ENCODE assay signal across 32 cellular contexts in genomic region chr2:194291104-194291503, GRCh38.
"Had no signal": no experiment of that assay in that cellular context is flagged by ENCODE, and none has a peak within 500 bp of the region (broad histone marks: within the 10 kb centered on the region; RNA-seq: fewer than 3 reads in every experiment).

No MANE protein-coding gene starts in this region.

- H3K27ac ChIP-seq: body of pancreas, esophagus muscularis mucosa, gastroesophageal sphincter, WERI-Rb-1 had no signal

- H3K27me3 Mint-ChIP-seq: activated B cell treated with CpG ODN at 0.5 μM for 24 hours; activated CD8-positive, alpha-beta T cell treated with anti-CD3 and anti-CD28 coated beads for 36 hours; activated naive CD8-positive, alpha-beta T cell; activated T-helper 17 cell treated with anti-CD3 and anti-CD28 coated beads, Interleukin-2, amount 50 U/mL, for 72 hours; effector memory CD8-positive, alpha-beta T cell; T-helper 17 cell had no signal

- H3K27ac Mint-ChIP-seq: activated B cell treated with CpG ODN at 0.5 μM for 24 hours; activated CD8-positive, alpha-beta T cell treated with anti-CD3 and anti-CD28 coated beads for 36 hours; activated naive CD8-positive, alpha-beta T cell; activated T-helper 17 cell treated with anti-CD3 and anti-CD28 coated beads, Interleukin-2, amount 50 U/mL, for 72 hours; effector memory CD8-positive, alpha-beta T cell; T-helper 17 cell; T-helper 2 cell treated with Interferon-gamma antibody and Interleukin-4, amounts not matched to agents 5 μg/mL and 100 μg/mL, for 36 hours had no signal

- H3K4me3 ChIP-seq: body of pancreas, esophagus muscularis mucosa, gastroesophageal sphincter had no signal

- H3K36me3 Mint-ChIP-seq: activated naive CD8-positive, alpha-beta T cell had no signal

- H3K27me3 ChIP-seq: body of pancreas, esophagus muscularis mucosa, gastroesophageal sphincter had no signal

- ATAC-seq: activated CD4-positive, CD25-positive, alpha-beta regulatory T cell treated with anti-CD3 and anti-CD28 coated beads, Interleukin-2, amount 50 U/mL, for 24 hours; activated CD8-positive, alpha-beta T cell treated with anti-CD3 and anti-CD28 coated beads for 36 hours; activated T-cell treated with anti-CD3 and anti-CD28 coated beads, Interleukin-2, amount 50 U/mL, for 4 hours; activated T-helper 17 cell treated with anti-CD3 and anti-CD28 coated beads, Interleukin-2, amount 50 U/mL, for 72 hours; body of pancreas; effector memory CD8-positive, alpha-beta T cell; gastroesophageal sphincter; T-helper 17 cell had no signal

- H3K4me1 ChIP-seq: body of pancreas, esophagus muscularis mucosa, gastroesophageal sphincter had no signal

- H3K4me3 Mint-ChIP-seq: activated B cell treated with CpG ODN at 0.5 μM for 24 hours; activated CD8-positive, alpha-beta T cell treated with anti-CD3 and anti-CD28 coated beads for 36 hours; activated naive CD8-positive, alpha-beta T cell; activated T-cell treated with anti-CD3 and anti-CD28 coated beads, Interleukin-2, amount 50 U/mL, for 4 hours; activated T-helper 17 cell treated with anti-CD3 and anti-CD28 coated beads, Interleukin-2, amount 50 U/mL, for 72 hours; effector memory CD8-positive, alpha-beta T cell; T-helper 17 cell; T-helper 2 cell treated with Interferon-gamma antibody and Interleukin-4, amounts not matched to agents 5 μg/mL and 100 μg/mL, for 36 hours had no signal

- H3K9me3 Mint-ChIP-seq: activated B cell treated with CpG ODN at 0.5 μM for 24 hours; activated CD8-positive, alpha-beta T cell treated with anti-CD3 and anti-CD28 coated beads for 36 hours; activated T-cell treated with anti-CD3 and anti-CD28 coated beads, Interleukin-2, amount 50 U/mL, for 4 hours; activated T-helper 17 cell treated with anti-CD3 and anti-CD28 coated beads, Interleukin-2, amount 50 U/mL, for 72 hours; effector memory CD8-positive, alpha-beta T cell; T-helper 2 cell treated with Interferon-gamma antibody and Interleukin-4, amounts not matched to agents 5 μg/mL and 100 μg/mL, for 36 hours had no signal

- H3K36me3 ChIP-seq: esophagus muscularis mucosa, gastroesophageal sphincter, WERI-Rb-1 had no signal

- H3K9me3 ChIP-seq: body of pancreas, esophagus muscularis mucosa, gastroesophageal sphincter had no signal

- DNase-seq: activated B cell treated with CpG ODN at 0.5 μM for 24 hours; activated CD4-positive, alpha-beta T cell treated with anti-CD3 and anti-CD28 coated beads for 48 hours; activated CD4-positive, alpha-beta T cell treated with anti-CD3 and anti-CD28 coated beads, Interleukin-2, amount 50 U/mL, for 1 hour; activated CD4-positive, alpha-beta T cell treated with anti-CD3 and anti-CD28 coated beads, Interleukin-2, amount 50 U/mL, for 48 hours; activated CD8-positive, alpha-beta memory T cell treated with anti-CD3 and anti-CD28 coated beads for 24 hours; activated CD8-positive, alpha-beta T cell treated with anti-CD3 and anti-CD28 coated beads for 36 hours; activated effector memory CD4-positive, alpha-beta T cell treated with Interleukin-2 at 50 U/mL for 16 hours; activated gamma-delta T cell treated with Interleukin-2 at 50 U/mL for 16 hours; activated naive CD4-positive, alpha-beta T cell treated with anti-CD3 and anti-CD28 coated beads, Interleukin-2, amount 50 U/mL, for 16 hours; activated naive CD4-positive, alpha-beta T cell treated with Interleukin-2 at 50 U/mL for 16 hours; activated T-cell treated with anti-CD3 and anti-CD28 coated beads, Interleukin-2, amount 50 U/mL, for 4 hours; amygdala; aorta; body of pancreas; caudate nucleus; cortex of kidney; dermis blood vessel endothelial cell; effector CD4-positive, alpha-beta T cell; effector memory CD8-positive, alpha-beta T cell; erythroblast; foreskin melanocyte; head of caudate nucleus; T-helper 17 cell; T1000; WERI-Rb-1 had no signal

- H3K4me1 Mint-ChIP-seq: activated B cell treated with CpG ODN at 0.5 μM for 24 hours; activated T-helper 17 cell treated with anti-CD3 and anti-CD28 coated beads, Interleukin-2, amount 50 U/mL, for 72 hours; T-helper 17 cell had no signal

- FAIRE-seq: colon had no signal
